1 cellular context compared by ENCODE assay signal in the genomic region with DNA sequence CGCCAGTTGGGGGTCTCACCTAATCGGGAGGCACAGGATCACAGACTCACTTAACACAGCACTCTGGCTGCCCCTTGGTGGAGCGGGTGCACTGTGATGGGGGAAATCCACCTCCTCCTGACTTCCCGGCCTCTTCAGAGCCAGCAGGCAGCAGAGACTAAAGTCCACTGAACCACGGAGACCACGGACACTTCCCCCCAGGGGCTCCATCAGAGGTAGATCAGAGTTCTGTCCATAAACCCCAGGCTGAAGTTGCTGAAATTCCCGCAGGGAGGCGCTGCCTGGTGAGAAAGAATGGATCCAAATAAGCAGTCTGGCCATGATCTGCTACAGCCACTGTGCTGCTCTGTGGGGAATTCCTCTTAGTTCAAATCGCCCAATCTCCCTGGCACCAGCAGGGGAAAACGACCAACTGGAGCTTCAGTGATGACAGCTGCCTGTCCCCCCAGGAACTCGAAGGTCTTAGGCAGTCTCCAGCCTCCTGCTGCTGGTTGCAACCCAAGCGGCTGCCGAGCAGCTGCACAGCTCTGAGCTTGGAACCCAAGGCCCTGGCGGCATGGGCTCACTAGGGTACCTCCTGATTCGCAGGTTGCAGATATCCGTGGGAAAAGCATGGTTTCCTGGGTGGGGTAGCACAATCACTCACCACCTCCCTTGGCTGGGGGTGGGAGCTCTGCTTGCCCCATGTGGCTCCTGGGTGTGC.
TF ChIP-seq lines count a peak whose summit lies in the region.

No MANE protein-coding gene starts in this region.

TF ChIP-seq in GM23338, 12 proteins besides CTCF, POLR2A, EP300 and RAD21 (continued from another document):
- TF ChIP-seq, protein P1, sequence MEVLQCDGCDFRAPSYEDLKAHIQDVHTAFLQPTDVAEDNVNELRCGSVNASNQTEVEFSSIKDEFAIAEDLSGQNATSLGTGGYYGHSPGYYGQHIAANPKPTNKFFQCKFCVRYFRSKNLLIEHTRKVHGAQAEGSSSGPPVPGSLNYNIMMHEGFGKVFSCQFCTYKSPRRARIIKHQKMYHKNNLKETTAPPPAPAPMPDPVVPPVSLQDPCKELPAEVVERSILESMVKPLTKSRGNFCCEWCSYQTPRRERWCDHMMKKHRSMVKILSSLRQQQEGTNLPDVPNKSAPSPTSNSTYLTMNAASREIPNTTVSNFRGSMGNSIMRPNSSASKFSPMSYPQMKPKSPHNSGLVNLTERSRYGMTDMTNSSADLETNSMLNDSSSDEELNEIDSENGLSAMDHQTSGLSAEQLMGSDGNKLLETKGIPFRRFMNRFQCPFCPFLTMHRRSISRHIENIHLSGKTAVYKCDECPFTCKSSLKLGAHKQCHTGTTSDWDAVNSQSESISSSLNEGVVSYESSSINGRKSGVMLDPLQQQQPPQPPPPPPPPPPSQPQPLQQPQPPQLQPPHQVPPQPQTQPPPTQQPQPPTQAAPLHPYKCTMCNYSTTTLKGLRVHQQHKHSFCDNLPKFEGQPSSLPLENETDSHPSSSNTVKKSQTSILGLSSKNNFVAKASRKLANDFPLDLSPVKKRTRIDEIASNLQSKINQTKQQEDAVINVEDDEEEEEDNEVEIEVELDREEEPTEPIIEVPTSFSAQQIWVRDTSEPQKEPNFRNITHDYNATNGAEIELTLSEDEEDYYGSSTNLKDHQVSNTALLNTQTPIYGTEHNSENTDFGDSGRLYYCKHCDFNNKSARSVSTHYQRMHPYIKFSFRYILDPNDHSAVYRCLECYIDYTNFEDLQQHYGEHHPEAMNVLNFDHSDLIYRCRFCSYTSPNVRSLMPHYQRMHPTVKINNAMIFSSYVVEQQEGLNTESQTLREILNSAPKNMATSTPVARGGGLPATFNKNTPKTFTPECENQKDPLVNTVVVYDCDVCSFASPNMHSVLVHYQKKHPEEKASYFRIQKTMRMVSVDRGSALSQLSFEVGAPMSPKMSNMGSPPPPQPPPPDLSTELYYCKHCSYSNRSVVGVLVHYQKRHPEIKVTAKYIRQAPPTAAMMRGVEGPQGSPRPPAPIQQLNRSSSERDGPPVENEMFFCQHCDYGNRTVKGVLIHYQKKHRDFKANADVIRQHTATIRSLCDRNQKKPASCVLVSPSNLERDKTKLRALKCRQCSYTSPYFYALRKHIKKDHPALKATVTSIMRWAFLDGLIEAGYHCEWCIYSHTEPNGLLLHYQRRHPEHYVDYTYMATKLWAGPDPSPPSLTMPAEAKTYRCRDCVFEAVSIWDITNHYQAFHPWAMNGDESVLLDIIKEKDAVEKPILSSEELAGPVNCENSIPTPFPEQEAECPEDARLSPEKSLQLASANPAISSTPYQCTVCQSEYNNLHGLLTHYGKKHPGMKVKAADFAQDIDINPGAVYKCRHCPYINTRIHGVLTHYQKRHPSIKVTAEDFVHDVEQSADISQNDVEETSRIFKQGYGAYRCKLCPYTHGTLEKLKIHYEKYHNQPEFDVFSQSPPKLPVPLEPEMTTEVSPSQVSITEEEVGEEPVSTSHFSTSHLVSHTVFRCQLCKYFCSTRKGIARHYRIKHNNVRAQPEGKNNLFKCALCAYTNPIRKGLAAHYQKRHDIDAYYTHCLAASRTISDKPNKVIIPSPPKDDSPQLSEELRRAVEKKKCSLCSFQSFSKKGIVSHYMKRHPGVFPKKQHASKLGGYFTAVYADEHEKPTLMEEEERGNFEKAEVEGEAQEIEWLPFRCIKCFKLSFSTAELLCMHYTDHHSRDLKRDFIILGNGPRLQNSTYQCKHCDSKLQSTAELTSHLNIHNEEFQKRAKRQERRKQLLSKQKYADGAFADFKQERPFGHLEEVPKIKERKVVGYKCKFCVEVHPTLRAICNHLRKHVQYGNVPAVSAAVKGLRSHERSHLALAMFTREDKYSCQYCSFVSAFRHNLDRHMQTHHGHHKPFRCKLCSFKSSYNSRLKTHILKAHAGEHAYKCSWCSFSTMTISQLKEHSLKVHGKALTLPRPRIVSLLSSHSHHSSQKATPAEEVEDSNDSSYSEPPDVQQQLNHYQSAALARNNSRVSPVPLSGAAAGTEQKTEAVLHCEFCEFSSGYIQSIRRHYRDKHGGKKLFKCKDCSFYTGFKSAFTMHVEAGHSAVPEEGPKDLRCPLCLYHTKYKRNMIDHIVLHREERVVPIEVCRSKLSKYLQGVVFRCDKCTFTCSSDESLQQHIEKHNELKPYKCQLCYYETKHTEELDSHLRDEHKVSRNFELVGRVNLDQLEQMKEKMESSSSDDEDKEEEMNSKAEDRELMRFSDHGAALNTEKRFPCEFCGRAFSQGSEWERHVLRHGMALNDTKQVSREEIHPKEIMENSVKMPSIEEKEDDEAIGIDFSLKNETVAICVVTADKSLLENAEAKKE (CRISPR knock-in tag; IDR thresholded peaks at IDR 0.05): no peak
- TF ChIP-seq EZH2 (IDR thresholded peaks at IDR 0.05; ENCODE audit: low read depth, unreplicated experiment): no peak
- TF ChIP-seq NANOG (IDR thresholded peaks at IDR 0.05; ENCODE audit: borderline replicate concordance): no peak
- TF ChIP-seq EZH2phosphoT487 (IDR thresholded peaks at IDR 0.05; ENCODE audit: unreplicated experiment): no peak
- no peak for TF ChIP-seq STAT1 (IDR thresholded peaks at IDR 0.05; ENCODE audit: unreplicated experiment)
